In the genomic region with DNA sequence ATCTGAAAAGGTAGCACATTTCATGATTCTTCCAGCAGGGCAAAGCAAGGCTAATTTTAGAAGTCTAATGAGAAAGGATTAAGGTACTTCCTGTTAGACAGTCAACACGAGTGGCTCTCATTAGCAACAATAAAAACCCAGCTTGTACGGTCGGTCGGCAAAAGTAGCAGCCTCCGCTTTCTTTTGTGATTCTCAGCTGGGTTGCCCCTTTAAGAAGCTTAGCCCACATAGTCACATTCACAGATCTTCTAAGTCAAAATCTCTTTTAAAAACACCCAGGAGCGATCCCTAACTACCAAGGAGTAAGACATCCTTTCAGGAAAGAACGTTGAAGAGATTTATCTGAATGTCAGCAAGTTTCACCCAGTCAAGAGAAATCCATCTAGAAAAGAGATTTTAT, we compare ENCODE assay signal across 1 cellular context.
TF ChIP-seq lines count a peak whose summit lies in the region.

No MANE protein-coding gene starts in this region.

TF ChIP-seq in WTC11, 78 proteins besides CTCF, POLR2A, EP300 and RAD21 (continued from another document):
- TF ChIP-seq, protein P1, sequence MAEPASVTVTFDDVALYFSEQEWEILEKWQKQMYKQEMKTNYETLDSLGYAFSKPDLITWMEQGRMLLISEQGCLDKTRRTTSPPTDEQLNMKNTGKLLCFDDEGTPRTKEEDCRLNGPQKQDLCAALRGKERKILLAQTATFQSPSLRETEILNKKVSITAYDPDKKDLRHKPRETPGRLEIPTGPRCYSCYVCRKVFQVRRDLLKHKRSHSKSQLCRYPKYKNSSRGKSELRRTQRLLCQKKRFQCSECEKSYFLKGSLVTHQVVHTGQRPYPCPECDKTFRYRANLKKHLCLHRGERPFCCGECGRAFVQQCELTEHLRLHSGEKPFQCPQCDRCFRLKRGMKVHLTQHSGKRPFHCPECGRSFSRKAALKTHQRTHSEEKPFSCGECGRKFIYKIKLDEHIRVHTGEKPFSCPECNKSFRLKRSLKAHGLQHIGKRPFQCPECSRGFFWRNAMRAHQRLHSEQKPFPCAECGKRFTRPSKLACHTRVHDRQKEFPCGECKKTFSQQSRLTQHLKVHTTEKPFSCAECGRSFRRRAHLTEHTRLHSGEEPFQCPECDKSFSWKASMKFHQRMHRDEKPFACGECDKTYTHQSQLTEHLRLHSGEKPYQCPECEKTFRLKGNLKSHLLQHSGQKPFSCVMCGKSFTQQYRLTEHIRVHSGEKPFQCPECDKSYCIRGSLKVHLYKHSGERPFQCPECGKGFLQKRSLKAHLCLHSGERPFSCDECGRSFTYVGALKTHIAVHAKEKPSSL (CRISPR knock-in tag; conservative IDR thresholded peaks at IDR 0.05) = no peak
